In genomic region chr13:46386996-46387851, GRCh38 we compare ENCODE assay signal across 8 cellular contexts. TPM values are rescaled to one million over a fixed set of nuclear protein-coding genes. Genes with fewer than 3 reads are reported as not detected.
DNase-seq lines count a peak whose midpoint lies in the region; TF ChIP-seq lines count a peak whose summit lies in the region.

RUBCNL (minus strand) TSS chr13:46387252; CDS start chr13:46372475, 14,777 bp downstream.

- no peaks in the 10 kb centered on the region for H3K9me3 ChIP-seq in muscle layer of duodenum (ENCODE audit: control insufficient read depth in 1 of 2, low read length in 2 of 2)
- H3K9me3 ChIP-seq in subcutaneous abdominal adipose tissue (ENCODE audit: control insufficient read depth in 5 of 5, low read length in 5 of 5) = no peaks in the 10 kb centered on the region

- H3K4me3 ChIP-seq in epithelial cell of esophagus (ENCODE audit: low read length) (peak within 1 kb of the TSS; percentile 18), muscle layer of duodenum (ENCODE audit: low read depth in 1 of 2, low read length in 2 of 2) (peak within 1 kb of the TSS; percentile 62), subcutaneous abdominal adipose tissue (ENCODE audit: low read depth in 1 of 5, low read length in 5 of 5) (peak within 1 kb of the TSS; percentile 47 to 67 (median 59))

- no peak within 1 kb of the TSS for H3K9ac ChIP-seq in subcutaneous abdominal adipose tissue (ENCODE audit: low read length in 5 of 5)

- H3K36me3 ChIP-seq in muscle layer of duodenum (ENCODE audit: control insufficient read depth in 1 of 2, insufficient read depth in 2 of 2, low read length in 2 of 2) (no peaks in the 10 kb centered on the region), subcutaneous abdominal adipose tissue (ENCODE audit: control insufficient read depth in 5 of 5, insufficient read depth in 5 of 5, low read length in 5 of 5) (no peaks in the 10 kb centered on the region)

- H3K4me1 ChIP-seq in muscle layer of duodenum (ENCODE audit: control insufficient read depth in 1 of 2, insufficient read depth in 2 of 2, low read length in 2 of 2) = peaks cover 0 to 13% of the 10 kb centered on the region in 2 donors
- peaks cover 4 to 22% (median 19%) of the 10 kb centered on the region in 5 donors for H3K4me1 ChIP-seq in subcutaneous abdominal adipose tissue (ENCODE audit: control insufficient read depth in 5 of 5, insufficient read depth in 5 of 5, low read length in 5 of 5)

- TF ChIP-seq CTCF in epithelial cell of esophagus (IDR thresholded peaks at IDR 0.05; ENCODE audit: insufficient read depth, low read depth, low read length, missing control alignments) = peak; percentile 6

- H3K27ac ChIP-seq in muscle layer of duodenum (ENCODE audit: low read length) (no peak within 1 kb of the TSS), subcutaneous abdominal adipose tissue (ENCODE audit: low read depth, low read length) (no peak within 1 kb of the TSS)

- H3K27me3 ChIP-seq in muscle layer of duodenum (ENCODE audit: low read depth, low read length) = no peaks in the 10 kb centered on the region
- peaks cover 12 to 25% (median 13%) of the 10 kb centered on the region in 5 donors for H3K27me3 ChIP-seq in subcutaneous abdominal adipose tissue (ENCODE audit: control insufficient read depth in 5 of 5, insufficient read depth in 4 of 5, low read length in 5 of 5)

- peak; percentile 17 for DNase-seq in activated T-cell treated with anti-CD3 and anti-CD28 coated beads for 24 hours (ENCODE audit: low read depth)
- DNase-seq in activated T-cell treated with anti-CD3 and anti-CD28 coated beads for 4 hours = no peak
- peak; percentile 13 for DNase-seq in HPDE6-E6E7 (ENCODE audit: extremely low spot score)
- peak; percentile 33 for DNase-seq in activated CD4-positive, CD25-positive, alpha-beta regulatory T cell treated with anti-CD3 and anti-CD28 coated beads, Interleukin-2, amount 50 U/mL, for 72 hours
- peak; percentile 75 for DNase-seq in epithelial cell of esophagus (ENCODE audit: low read depth)
- DNase-seq in mucosa of gallbladder (ENCODE audit: low spot score) = no peak

RNA-seq across cellular contexts. Expression of gene RUBCNL, which starts in this region (rescaled TPM):
- 4.3 TPM for total RNA-seq in mucosa of gallbladder

Comparison
In these comparisons a context has a peak if more than half of its experiments do, and no peak if none do; other contexts are left out.
1. DNase-seq: peak in activated T-cell treated with anti-CD3 and anti-CD28 coated beads for 24 hours (single experiment), HPDE6-E6E7 (single experiment), activated CD4-positive, CD25-positive, alpha-beta regulatory T cell treated with anti-CD3 and anti-CD28 coated beads, Interleukin-2, amount 50 U/mL, for 72 hours (single experiment) and epithelial cell of esophagus (single experiment); none in activated T-cell treated with anti-CD3 and anti-CD28 coated beads for 4 hours (single experiment) and mucosa of gallbladder (single experiment).
2. Peak in every context shown above with its lines, with median percentiles within 50 percentile points of each other: H3K4me3 ChIP-seq.